ENCODE assay signal across 24 cellular contexts in the genomic region with DNA sequence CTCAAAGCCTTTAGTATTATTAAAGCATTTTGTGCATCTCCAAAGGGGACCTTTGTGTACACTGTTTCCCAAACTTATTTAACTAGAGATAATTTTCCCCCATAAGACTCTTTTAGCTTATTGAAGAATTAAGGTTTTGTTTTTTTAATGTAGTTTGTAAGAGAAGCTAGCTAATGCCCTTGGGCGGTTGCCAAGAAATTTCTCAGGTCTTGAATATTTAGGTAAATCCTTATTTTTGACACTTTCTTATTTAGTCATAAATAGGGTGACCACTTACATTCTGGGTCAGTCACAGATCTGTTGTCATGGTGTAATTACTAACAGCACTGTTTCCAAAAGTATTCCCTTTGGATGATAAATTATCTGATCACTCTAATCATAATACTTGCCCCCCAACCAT. TPM values are rescaled to one million over a fixed set of nuclear protein-coding genes. Genes with fewer than 3 reads are reported as not detected.
DNase-seq lines count a peak whose midpoint lies in the region; ATAC-seq and TF ChIP-seq lines count a peak whose summit lies in the region.
"Had no signal": no experiment of that assay in that cellular context is flagged by ENCODE, and none has a peak within 500 bp of the region (broad histone marks: within the 10 kb centered on the region; RNA-seq: fewer than 3 reads in every experiment).

No MANE protein-coding gene starts in this region.

- H3K27ac Mint-ChIP-seq in activated CD4-positive, alpha-beta T cell treated with anti-CD3 and anti-CD28 coated beads for 36 hours: peak overlapping the region; percentile 86
- peak overlapping the region in 6 of 8 donors; percentile 0 to 83 (median 25) for H3K27ac Mint-ChIP-seq in CD8-positive, alpha-beta memory T cell
- peak overlapping the region; percentile 69 for H3K27ac Mint-ChIP-seq in activated naive CD8-positive, alpha-beta T cell treated with anti-CD3 and anti-CD28 coated beads for 36 hours
- H3K27ac Mint-ChIP-seq in naive thymus-derived CD4-positive, alpha-beta T cell: peak overlapping the region in 8 of 9 donors; percentile 28 to 93 (median 74)

- H3K4me3 ChIP-seq in CD8-positive, alpha-beta memory T cell (ENCODE audit: low read length): no peak overlapping the region
- H3K4me3 ChIP-seq in naive thymus-derived CD4-positive, alpha-beta T cell (ENCODE audit: low read length): no peak overlapping the region
- no peak overlapping the region for H3K4me3 ChIP-seq in Peyer's patch
- H3K4me3 ChIP-seq: dorsolateral prefrontal cortex, heart left ventricle, smooth muscle cell, uterus had no signal

- peaks cover 90% of the 10 kb centered on the region for H3K4me1 Mint-ChIP-seq in activated CD4-positive, alpha-beta T cell treated with anti-CD3 and anti-CD28 coated beads for 36 hours
- peaks cover 78 to 96% (median 95%) of the 10 kb centered on the region in 3 donors for H3K4me1 Mint-ChIP-seq in CD8-positive, alpha-beta memory T cell
- peaks cover 74% of the 10 kb centered on the region for H3K4me1 Mint-ChIP-seq in activated naive CD8-positive, alpha-beta T cell treated with anti-CD3 and anti-CD28 coated beads for 36 hours
- H3K4me1 Mint-ChIP-seq in naive thymus-derived CD4-positive, alpha-beta T cell: peaks cover 63 to 98% (median 89%) of the 10 kb centered on the region in 7 donors

- peaks cover 85% of the 10 kb centered on the region for H3K4me1 ChIP-seq in CD8-positive, alpha-beta memory T cell (ENCODE audit: insufficient read depth, low read length)
- peaks cover 34 to 79% of the 10 kb centered on the region in 2 donors for H3K4me1 ChIP-seq in naive thymus-derived CD4-positive, alpha-beta T cell (ENCODE audit: control insufficient read depth in 2 of 2, insufficient read depth in 2 of 2, low read length in 2 of 2)
- peaks cover 0 to 9% (median 2%) of the 10 kb centered on the region in 4 donors for H3K4me1 ChIP-seq in Peyer's patch
- H3K4me1 ChIP-seq in foreskin keratinocyte: peaks cover 10% of the 10 kb centered on the region
- H3K4me1 ChIP-seq: BE2C, uterus had no signal

- no peak for TF ChIP-seq POLR2A in Peyer's patch (IDR thresholded peaks at IDR 0.05)

- H3K9me3 Mint-ChIP-seq in activated CD4-positive, alpha-beta T cell treated with anti-CD3 and anti-CD28 coated beads for 36 hours (ENCODE audit: low read depth): no peaks in the 10 kb centered on the region
- H3K9me3 Mint-ChIP-seq in CD8-positive, alpha-beta memory T cell: no peaks in the 10 kb centered on the region
- peaks cover 1% of the 10 kb centered on the region for H3K9me3 Mint-ChIP-seq in activated naive CD8-positive, alpha-beta T cell treated with anti-CD3 and anti-CD28 coated beads for 36 hours
- H3K9me3 Mint-ChIP-seq in naive thymus-derived CD4-positive, alpha-beta T cell: peaks cover 0 to 3% (median 0%) of the 10 kb centered on the region in 11 donors
- H3K9me3 Mint-ChIP-seq: activated naive CD4-positive, alpha-beta T cell treated with anti-CD3 and anti-CD28 coated beads, Interleukin-2, amount 10 ng/mL, durations not matched to agents 7 days and 5 days; T-helper 1 cell treated with Interleukin-12 subunit alpha and Interleukin-12 subunit beta and Interleukin-4 antibody, amounts not matched to agents 30 μg/mL and 1 μg/mL, for 36 hours had no signal

- CTCF ChIA-PET in activated CD4-positive, alpha-beta T cell treated with anti-CD3 and anti-CD28 coated beads for 36 hours (lab: Charles Lee): interaction anchor here (1.0 to 1.6 kb wide), 3 partner anchors 10 to 29 kb away, joined by 3 to 8 read pairs (median 6); no protein-coding TSS in a partner anchor
- CTCF ChIA-PET in CD8-positive, alpha-beta memory T cell (lab: Charles Lee): no interaction called here
- CTCF ChIA-PET in naive thymus-derived CD4-positive, alpha-beta T cell (lab: Charles Lee): no interaction called here

- no peak overlapping the region for H3K4me3 Mint-ChIP-seq in activated CD4-positive, alpha-beta T cell treated with anti-CD3 and anti-CD28 coated beads for 36 hours
- no peak overlapping the region for H3K4me3 Mint-ChIP-seq in CD8-positive, alpha-beta memory T cell
- H3K4me3 Mint-ChIP-seq in activated naive CD8-positive, alpha-beta T cell treated with anti-CD3 and anti-CD28 coated beads for 36 hours: no peak overlapping the region
- peak overlapping the region in 3 of 10 donors; percentile 9 to 52 (median 31) for H3K4me3 Mint-ChIP-seq in naive thymus-derived CD4-positive, alpha-beta T cell
- H3K4me3 Mint-ChIP-seq: activated naive CD4-positive, alpha-beta T cell treated with anti-CD3 and anti-CD28 coated beads, Interleukin-2, amount 10 ng/mL, durations not matched to agents 7 days and 5 days; T-helper 1 cell treated with Interleukin-12 subunit alpha and Interleukin-12 subunit beta and Interleukin-4 antibody, amounts not matched to agents 30 μg/mL and 1 μg/mL, for 36 hours had no signal

- H3K27me3 Mint-ChIP-seq in activated CD4-positive, alpha-beta T cell treated with anti-CD3 and anti-CD28 coated beads for 36 hours: no peaks in the 10 kb centered on the region
- no peaks in the 10 kb centered on the region for H3K27me3 Mint-ChIP-seq in CD8-positive, alpha-beta memory T cell
- H3K27me3 Mint-ChIP-seq in activated naive CD8-positive, alpha-beta T cell treated with anti-CD3 and anti-CD28 coated beads for 36 hours: no peaks in the 10 kb centered on the region
- no peaks in the 10 kb centered on the region for H3K27me3 Mint-ChIP-seq in naive thymus-derived CD4-positive, alpha-beta T cell
- H3K27me3 Mint-ChIP-seq: activated naive CD4-positive, alpha-beta T cell treated with anti-CD3 and anti-CD28 coated beads, Interleukin-2, amount 10 ng/mL, durations not matched to agents 7 days and 5 days had no signal

- no peaks in the 10 kb centered on the region for H3K9me3 ChIP-seq in CD8-positive, alpha-beta memory T cell (ENCODE audit: low read length)
- no peaks in the 10 kb centered on the region for H3K9me3 ChIP-seq in naive thymus-derived CD4-positive, alpha-beta T cell (ENCODE audit: control insufficient read depth in 2 of 3, low read length in 3 of 3)
- no peaks in the 10 kb centered on the region for H3K9me3 ChIP-seq in Peyer's patch
- H3K9me3 ChIP-seq: BE2C, heart left ventricle, uterus had no signal

- H3K27me3 ChIP-seq in CD8-positive, alpha-beta memory T cell (ENCODE audit: insufficient read depth, low read length, poor library complexity, severe bottlenecking): no peaks in the 10 kb centered on the region
- no peaks in the 10 kb centered on the region for H3K27me3 ChIP-seq in naive thymus-derived CD4-positive, alpha-beta T cell (ENCODE audit: control insufficient read depth in 2 of 2, insufficient read depth in 2 of 2, low read length in 2 of 2)
- no peaks in the 10 kb centered on the region for H3K27me3 ChIP-seq in Peyer's patch
- H3K27me3 ChIP-seq in foreskin keratinocyte: no peaks in the 10 kb centered on the region
- H3K27me3 ChIP-seq: BE2C, dorsolateral prefrontal cortex, heart left ventricle, uterus had no signal

- H3K36me3 Mint-ChIP-seq in activated CD4-positive, alpha-beta T cell treated with anti-CD3 and anti-CD28 coated beads for 36 hours (ENCODE audit: low read depth): peaks cover 54% of the 10 kb centered on the region
- peaks cover 0 to 20% (median 3%) of the 10 kb centered on the region in 3 donors for H3K36me3 Mint-ChIP-seq in CD8-positive, alpha-beta memory T cell
- H3K36me3 Mint-ChIP-seq in activated naive CD8-positive, alpha-beta T cell treated with anti-CD3 and anti-CD28 coated beads for 36 hours: peaks cover 65% of the 10 kb centered on the region
- peaks cover 4 to 23% (median 13%) of the 10 kb centered on the region in 5 donors for H3K36me3 Mint-ChIP-seq in naive thymus-derived CD4-positive, alpha-beta T cell

- H3K36me3 ChIP-seq in CD8-positive, alpha-beta memory T cell (ENCODE audit: insufficient read depth, low read length): no peaks in the 10 kb centered on the region
- no peaks in the 10 kb centered on the region for H3K36me3 ChIP-seq in naive thymus-derived CD4-positive, alpha-beta T cell (ENCODE audit: control insufficient read depth in 2 of 3, insufficient read depth in 3 of 3, low read length in 3 of 3)
- no peaks in the 10 kb centered on the region for H3K36me3 ChIP-seq in Peyer's patch
- H3K36me3 ChIP-seq: BE2C, heart left ventricle, uterus had no signal

- DNase-seq in activated CD4-positive, alpha-beta T cell treated with anti-CD3 and anti-CD28 coated beads for 36 hours: no peak
- DNase-seq in activated CD4-positive, alpha-beta T cell treated with anti-CD3 and anti-CD28 coated beads, Interleukin-2, amount 50 U/mL, for 48 hours: no peak
- no peak for DNase-seq in CD8-positive, alpha-beta memory T cell
- no peak for DNase-seq in activated naive CD8-positive, alpha-beta T cell treated with anti-CD3 and anti-CD28 coated beads for 36 hours
- DNase-seq in naive thymus-derived CD4-positive, alpha-beta T cell: no peak
- DNase-seq in Peyer's patch (no peak), foreskin keratinocyte (no peak)
- DNase-seq: activated CD4-positive, alpha-beta T cell treated with anti-CD3 and anti-CD28 coated beads, Interleukin-2, amount 50 U/mL, for 1 hour; activated naive CD4-positive, alpha-beta T cell treated with anti-CD3 and anti-CD28 coated beads, Interleukin-2, amount 10 ng/mL, durations not matched to agents 7 days and 5 days; aorta; BE2C; dorsolateral prefrontal cortex; GOT3; heart left ventricle; left cardiac atrium; NCI-H187; NCI-H526 treated with DMSO at 0.1 percent for 48 hours; RPMI8226; stimulated activated CD4-positive, alpha-beta T cell treated with anti-CD3 and anti-CD28 coated beads, Interleukin-2, amount 100 ng/mL, for 24 hours; uterus had no signal

- TF ChIP-seq CTCF in Peyer's patch (IDR thresholded peaks at IDR 0.05) (no peak), foreskin keratinocyte (conservative IDR thresholded peaks at IDR 0.05) (no peak)

- no peak for ATAC-seq in activated CD4-positive, alpha-beta T cell treated with anti-CD3 and anti-CD28 coated beads for 36 hours
- ATAC-seq in naive thymus-derived CD4-positive, alpha-beta T cell: no peak
- ATAC-seq in foreskin keratinocyte (no peak), HG03196 (IDR thresholded peaks at IDR 0.05; ENCODE audit: unreplicated experiment) (no peak)
- ATAC-seq: heart left ventricle, left cardiac atrium had no signal

- POLR2A ChIA-PET in activated CD4-positive, alpha-beta T cell treated with anti-CD3 and anti-CD28 coated beads for 36 hours (lab: Charles Lee): no interaction called here
- POLR2A ChIA-PET in CD8-positive, alpha-beta memory T cell (lab: Charles Lee): interaction anchor here (0.8 kb wide), 1 partner anchor 53 kb away, joined by 3 read pairs; no protein-coding TSS in a partner anchor
- POLR2A ChIA-PET in naive thymus-derived CD4-positive, alpha-beta T cell (lab: Charles Lee): interaction anchor here (1.2 kb wide), 1 partner anchor 354 kb away, joined by 3 read pairs; no protein-coding TSS in a partner anchor

- intact Hi-C loops in activated CD4-positive, alpha-beta T cell treated with anti-CD3 and anti-CD28 coated beads for 36 hours (cut with DNase I, micrococcal nuclease): no loop called here
- intact Hi-C loops in naive thymus-derived CD4-positive, alpha-beta T cell (cut with micrococcal nuclease): no loop called here

- H3K27ac ChIP-seq in CD8-positive, alpha-beta memory T cell (ENCODE audit: low read depth, low read length): no peak overlapping the region
- H3K27ac ChIP-seq in naive thymus-derived CD4-positive, alpha-beta T cell (ENCODE audit: low read depth, low read length): no peak overlapping the region
- H3K27ac ChIP-seq in Peyer's patch (no peak overlapping the region), foreskin keratinocyte (no peak overlapping the region)
- H3K27ac ChIP-seq: dorsolateral prefrontal cortex, epithelial cell of prostate, heart left ventricle, uterus had no signal

RNA-seq across cellular contexts. Expression of gene TNFAIP8, which starts 27.2 kb away (rescaled TPM):
- 100 to 1,000 TPM; 166 to 171 TPM for total RNA-seq in activated CD4-positive, alpha-beta T cell treated with anti-CD3 and anti-CD28 coated beads for 36 hours
- total RNA-seq in CD8-positive, alpha-beta memory T cell: 100 to 1,000 TPM; 295 to 311 TPM
- polyA plus RNA-seq in CD8-positive, alpha-beta memory T cell: 207 TPM
- total RNA-seq in activated naive CD8-positive, alpha-beta T cell treated with anti-CD3 and anti-CD28 coated beads for 36 hours: 100 to 1,000 TPM; 176 to 178 TPM
- 100 to 1,000 TPM; 102 to 162 (median 130) TPM for total RNA-seq in naive thymus-derived CD4-positive, alpha-beta T cell
- polyA plus RNA-seq in naive thymus-derived CD4-positive, alpha-beta T cell: 100 to 1,000 TPM; 261 to 285 TPM
- 10 to 100 TPM in 2 of 4 donors, 1 to 10 TPM in 2; 3.0 to 47.9 (median 10.2) TPM for total RNA-seq in Peyer's patch
- 17.1 and 19.4 TPM in 2 replicates for total RNA-seq in foreskin keratinocyte
- polyA plus RNA-seq in foreskin keratinocyte: 7.6 and 8.2 TPM in 2 replicates

Comparison
In these comparisons a context has a peak if more than half of its experiments do, and no peak if none do; other contexts are left out.
1. H3K27ac Mint-ChIP-seq: peak in every context shown above with its lines; median percentile 86 in activated CD4-positive, alpha-beta T cell treated with anti-CD3 and anti-CD28 coated beads for 36 hours; 74 in naive thymus-derived CD4-positive, alpha-beta T cell; 69 in activated naive CD8-positive, alpha-beta T cell treated with anti-CD3 and anti-CD28 coated beads for 36 hours; 25 in CD8-positive, alpha-beta memory T cell.